8 cellular contexts compared by ENCODE assay signal in the genomic region with DNA sequence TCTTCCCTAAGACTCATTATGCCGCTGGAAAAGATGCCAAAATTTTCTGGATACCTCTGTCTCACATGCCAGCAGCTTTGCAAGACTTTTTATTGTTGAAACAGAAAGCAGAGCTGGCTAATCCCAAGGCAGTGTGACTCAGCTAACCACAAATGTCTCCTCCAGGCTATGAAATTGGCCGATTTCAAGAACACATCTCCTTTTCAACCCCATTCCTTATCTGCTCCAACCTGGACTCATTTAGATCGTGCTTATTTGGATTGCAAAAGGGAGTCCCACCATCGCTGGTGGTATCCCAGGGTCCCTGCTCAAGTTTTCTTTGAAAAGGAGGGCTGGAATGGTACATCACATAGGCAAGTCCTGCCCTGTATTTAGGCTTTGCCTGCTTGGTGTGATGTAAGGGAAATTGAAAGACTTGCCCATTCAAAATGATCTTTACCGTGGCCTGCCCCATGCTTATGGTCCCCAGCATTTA. TPM values are rescaled to one million over a fixed set of nuclear protein-coding genes. Genes with fewer than 3 reads are reported as not detected.
DNase-seq lines count a peak whose midpoint lies in the region; ATAC-seq and TF ChIP-seq lines count a peak whose summit lies in the region.

No MANE protein-coding gene starts in this region.

- H3K27me3 ChIP-seq in Peyer's patch: no peaks in the 10 kb centered on the region

- peaks cover 0 to 5% (median 0%) of the 10 kb centered on the region in 4 donors for H3K4me1 ChIP-seq in Peyer's patch

- no peak for TF ChIP-seq POLR2A in Peyer's patch (IDR thresholded peaks at IDR 0.05)

- no peak overlapping the region for H3K27ac ChIP-seq in Peyer's patch

- no peak for TF ChIP-seq CTCF in cardiac fibroblast (IDR thresholded peaks at IDR 0.05; ENCODE audit: low read depth, low read length)
- TF ChIP-seq CTCF in Peyer's patch (IDR thresholded peaks at IDR 0.05): no peak

- H3K4me3 ChIP-seq in cardiac fibroblast (replicated peaks in 1 of 2; ENCODE audit: low read depth in 2 of 2, low read length in 2 of 2) (no peak overlapping the region), Peyer's patch (no peak overlapping the region)

- no peaks in the 10 kb centered on the region for H3K36me3 ChIP-seq in Peyer's patch

- ATAC-seq in sciatic nerve: peak; percentile 69

- DNase-seq in SIG-M5 treated with dmso at 0.1 percent for 504 hours (lab: John Stamatoyannopoulos, UW; ENCODE audit: unreplicated experiment) (peak; percentile 84), SIG-M5 (lab: John Stamatoyannopoulos, UW) (no peak), NOMO-1 (lab: John Stamatoyannopoulos, UW; ENCODE audit: unreplicated experiment in 2 of 2) (peak; percentile 32 to 85), cardiac fibroblast (ENCODE audit: low read depth in 2 of 2) (peak; percentile 94 to 97), sciatic nerve (ENCODE audit: low spot score) (no peak), NCI-H128 (lab: John Stamatoyannopoulos, UW; ENCODE audit: unreplicated experiment) (no peak), Peyer's patch (no peak)
- no peak for DNase-seq in stimulated activated CD4-positive, alpha-beta T cell treated with anti-CD3 and anti-CD28 coated beads, Interleukin-1b, Interleukin-23, amount 100 ng/mL, for 48 hours

- intact Hi-C loops in sciatic nerve (cut with DNase I): no loop called here

- H3K9me3 ChIP-seq in Peyer's patch: no peaks in the 10 kb centered on the region

RNA-seq across cellular contexts. Expression of a gene that starts 26.3 kb away (rescaled TPM):
- 4.9 TPM for total RNA-seq in sciatic nerve
- total RNA-seq in Peyer's patch: 10 to 100 TPM in 1 of 4 donors, 1 to 10 TPM in 3; 5.7 to 10.2 (median 6.6) TPM

Comparison
In these comparisons a context has a peak if more than half of its experiments do, and no peak if none do; other contexts are left out.
1. DNase-seq: peak in SIG-M5 treated with dmso at 0.1 percent for 504 hours (single experiment), NOMO-1 (2 of 2) and cardiac fibroblast (2 of 2); none in SIG-M5 (single experiment), sciatic nerve (single experiment), stimulated activated CD4-positive, alpha-beta T cell treated with anti-CD3 and anti-CD28 coated beads, Interleukin-1b, Interleukin-23, amount 100 ng/mL, for 48 hours (single experiment), NCI-H128 (single experiment) and Peyer's patch (0 of 3).